8 cellular contexts compared by ENCODE assay signal in genomic region chr9:127904518-127904887, GRCh38. TPM values are rescaled to one million over a fixed set of nuclear protein-coding genes. Genes with fewer than 3 reads are reported as not detected.
DNase-seq lines count a peak whose midpoint lies in the region; ATAC-seq and TF ChIP-seq lines count a peak whose summit lies in the region.

No MANE protein-coding gene starts in this region.

- peak; percentile 84 for DNase-seq in KBM-7
- DNase-seq in activated CD8-positive, alpha-beta T cell treated with anti-CD3 and anti-CD28 coated beads for 36 hours, result no peak
- DNase-seq in hepatocyte (ENCODE audit: low spot score), result peak; percentile 50
- peak; percentile 31 for DNase-seq in stimulated activated naive CD8-positive, alpha-beta T cell treated with anti-CD3 and anti-CD28 coated beads, Interleukin-15, Interleukin-2, amounts not matched to agents 100 U/mL and 50 U/mL, for 24 hours
- DNase-seq in KG1 (lab: John Stamatoyannopoulos, UW), result no peak
- no peak for DNase-seq in activated CD8-positive, alpha-beta memory T cell treated with anti-CD3 and anti-CD28 coated beads, Interleukin-2, amount 50 U/mL, for 4 hours

- peak overlapping the region; percentile 83 for H3K4me3 Mint-ChIP-seq in activated CD8-positive, alpha-beta T cell treated with anti-CD3 and anti-CD28 coated beads for 36 hours

- intact Hi-C loops in activated CD8-positive, alpha-beta T cell treated with anti-CD3 and anti-CD28 coated beads for 36 hours (cut with micrococcal nuclease), result no loop called here

- H3K9me2 ChIP-seq in hepatocyte (replicated peaks; ENCODE audit: insufficient read depth), result no peaks in the 10 kb centered on the region

- 74% methylated on average over 11 of the region's 11 CpGs for WGBS in hepatocyte (ENCODE audit: low lambda C conversion rate, missing lambda C conversion rate)

- H3K4me2 ChIP-seq in hepatocyte, result no peak overlapping the region

- no peak overlapping the region for H3K4me3 ChIP-seq in hepatocyte

- TF ChIP-seq CTCF in activated CD8-positive, alpha-beta T cell treated with anti-CD3 and anti-CD28 coated beads for 36 hours (IDR thresholded peaks at IDR 0.05), result no peak
- no peak for TF ChIP-seq CTCF in hepatocyte (IDR thresholded peaks at IDR 0.05; ENCODE audit: poor library complexity)

- peak overlapping the region; percentile 71 for H3K27ac ChIP-seq in hepatocyte

- H3K4me1 ChIP-seq in hepatocyte (ENCODE audit: insufficient read depth), result peaks cover 28% of the 10 kb centered on the region

- no peaks in the 10 kb centered on the region for H3K36me3 ChIP-seq in hepatocyte (replicated peaks; ENCODE audit: insufficient read depth, low read depth)

- peak overlapping the region; percentile 31 for H2AFZ ChIP-seq in hepatocyte

- no peaks in the 10 kb centered on the region for H4K20me1 ChIP-seq in hepatocyte (ENCODE audit: insufficient read depth, poor library complexity, severe bottlenecking)

- POLR2A ChIA-PET in activated CD8-positive, alpha-beta T cell treated with anti-CD3 and anti-CD28 coated beads for 36 hours (lab: Charles Lee), result interaction anchor here (0.6 to 4.9 kb wide), 7 partner anchors 10 to 176 kb away, joined by 3 to 57 read pairs (median 5); partner anchors contain the start of genes CDK9 and ST6GALNAC4

- H3K9me3 ChIP-seq in hepatocyte (ENCODE audit: low read depth), result no peaks in the 10 kb centered on the region

- no peaks in the 10 kb centered on the region for H3K27me3 Mint-ChIP-seq in activated CD8-positive, alpha-beta T cell treated with anti-CD3 and anti-CD28 coated beads for 36 hours

- no peaks in the 10 kb centered on the region for H3K79me2 ChIP-seq in hepatocyte

- H3K36me3 Mint-ChIP-seq in activated CD8-positive, alpha-beta T cell treated with anti-CD3 and anti-CD28 coated beads for 36 hours (ENCODE audit: low read depth), result peaks cover 15% of the 10 kb centered on the region

- peak; percentile 0 for ATAC-seq in activated CD8-positive, alpha-beta T cell treated with anti-CD3 and anti-CD28 coated beads for 36 hours
- no peak for ATAC-seq in stimulated activated naive CD8-positive, alpha-beta T cell treated with anti-CD3 and anti-CD28 coated beads, Interleukin-15, Interleukin-2, amounts not matched to agents 100 U/mL and 50 U/mL, for 24 hours
- no peak for ATAC-seq in GM18870 (IDR thresholded peaks at IDR 0.05; ENCODE audit: unreplicated experiment)
- no peak for ATAC-seq in GM21576 (IDR thresholded peaks at IDR 0.05; ENCODE audit: unreplicated experiment)

- peak overlapping the region; percentile 96 for H3K27ac Mint-ChIP-seq in activated CD8-positive, alpha-beta T cell treated with anti-CD3 and anti-CD28 coated beads for 36 hours

- no peaks in the 10 kb centered on the region for H3K27me3 ChIP-seq in hepatocyte

- CTCF ChIA-PET in activated CD8-positive, alpha-beta T cell treated with anti-CD3 and anti-CD28 coated beads for 36 hours (lab: Charles Lee), result interaction anchor here (1.0 to 2.9 kb wide), 3 partner anchors 12 to 35 kb away, joined by 3 to 12 read pairs (median 8); partner anchors contain the start of gene ST6GALNAC4

- H3K4me1 Mint-ChIP-seq in activated CD8-positive, alpha-beta T cell treated with anti-CD3 and anti-CD28 coated beads for 36 hours (ENCODE audit: low read depth), result peaks cover 56% of the 10 kb centered on the region

- in situ Hi-C loops in KBM-7 (cut with MboI; ENCODE audit: low pct_unique_long_range_greater_than_20kb, low sequenced_read_pairs), result loop anchor here (25.0 kb wide), 1 partner anchor 317 kb away; no protein-coding TSS in a partner anchor

- H3K9me3 Mint-ChIP-seq in activated CD8-positive, alpha-beta T cell treated with anti-CD3 and anti-CD28 coated beads for 36 hours, result no peaks in the 10 kb centered on the region

RNA-seq across cellular contexts. Expression of gene ST6GALNAC6, which starts 5.1 kb away (rescaled TPM):
- 10 to 100 TPM; 36.9 to 38.8 TPM for total RNA-seq in activated CD8-positive, alpha-beta T cell treated with anti-CD3 and anti-CD28 coated beads for 36 hours
- total RNA-seq in hepatocyte, result 31.8 and 37.3 TPM in 2 replicates
- 47.7 and 61.2 TPM in 2 replicates for polyA plus RNA-seq in hepatocyte

RNA-seq across cellular contexts. Expression of gene ST6GALNAC4, which starts 12.3 kb away (rescaled TPM):
- 10 to 100 TPM; 34.3 to 34.9 TPM for total RNA-seq in activated CD8-positive, alpha-beta T cell treated with anti-CD3 and anti-CD28 coated beads for 36 hours
- total RNA-seq in hepatocyte, result 13.2 and 14.6 TPM in 2 replicates
- 14.3 and 15.2 TPM in 2 replicates for polyA plus RNA-seq in hepatocyte

RNA-seq across cellular contexts. Expression of gene PIP5KL1, which starts 26.1 kb away (rescaled TPM):
- total RNA-seq in activated CD8-positive, alpha-beta T cell treated with anti-CD3 and anti-CD28 coated beads for 36 hours, result 1 to 10 TPM; 1.7 to 2.5 TPM
- 1.6 and 3.7 TPM in 2 replicates for total RNA-seq in hepatocyte
- 1.4 and 2.5 TPM in 2 replicates for polyA plus RNA-seq in hepatocyte

RNA-seq across cellular contexts. Expression of gene AK1, which starts 27.0 kb away (rescaled TPM):
- total RNA-seq in activated CD8-positive, alpha-beta T cell treated with anti-CD3 and anti-CD28 coated beads for 36 hours, result 10 to 100 TPM; 12.1 to 14.8 TPM
- 28.3 and 39.8 TPM in 2 replicates for total RNA-seq in hepatocyte
- 85.9 and 91.3 TPM in 2 replicates for polyA plus RNA-seq in hepatocyte

RNA-seq across cellular contexts. Expression of gene DPM2, which starts 33.2 kb away (rescaled TPM):
- 10 to 100 TPM; 41.3 to 43.9 TPM for total RNA-seq in activated CD8-positive, alpha-beta T cell treated with anti-CD3 and anti-CD28 coated beads for 36 hours
- 19.2 and 22.4 TPM in 2 replicates for total RNA-seq in hepatocyte
- polyA plus RNA-seq in hepatocyte, result 57.1 and 61.9 TPM in 2 replicates

Comparison
In these comparisons a context has a peak if more than half of its experiments do, and no peak if none do; other contexts are left out.
1. DNase-seq: peak in KBM-7 (single experiment), hepatocyte (single experiment) and stimulated activated naive CD8-positive, alpha-beta T cell treated with anti-CD3 and anti-CD28 coated beads, Interleukin-15, Interleukin-2, amounts not matched to agents 100 U/mL and 50 U/mL, for 24 hours (single experiment); none in activated CD8-positive, alpha-beta T cell treated with anti-CD3 and anti-CD28 coated beads for 36 hours (single experiment), KG1 (single experiment) and activated CD8-positive, alpha-beta memory T cell treated with anti-CD3 and anti-CD28 coated beads, Interleukin-2, amount 50 U/mL, for 4 hours (single experiment).